ENCODE assay signal across 9 cellular contexts in the genomic region with DNA sequence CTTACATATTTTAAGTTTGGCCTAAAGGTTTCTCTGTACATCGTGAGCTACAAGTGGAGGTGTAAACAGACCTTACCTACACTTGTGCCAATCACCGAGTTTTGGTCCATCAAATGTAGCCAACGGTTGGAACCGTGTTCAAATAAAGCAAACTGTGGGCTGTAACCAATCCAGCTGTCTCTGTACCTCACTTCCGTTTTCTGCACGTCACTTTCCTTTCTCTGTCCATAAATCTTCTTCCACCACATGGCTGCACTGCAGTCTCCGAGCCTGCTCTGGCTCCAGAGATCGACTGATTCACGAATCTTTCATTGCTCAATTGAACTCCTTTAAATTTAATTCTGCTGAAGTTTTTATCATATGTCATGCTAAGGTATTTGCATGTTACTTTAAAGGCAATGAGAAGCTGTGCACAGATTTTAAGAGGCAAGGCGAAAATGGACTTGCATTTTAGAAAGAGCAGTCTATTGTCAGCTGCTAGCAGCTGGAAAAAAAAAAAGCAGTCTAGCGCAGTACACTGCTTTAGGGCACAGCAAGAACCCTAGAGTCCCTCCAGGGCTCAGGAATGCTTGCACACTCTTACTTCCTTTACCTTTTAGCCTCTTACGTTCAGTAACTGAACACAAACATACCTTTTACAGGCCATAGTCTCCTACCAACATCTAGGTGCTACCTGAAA. TPM values are rescaled to one million over a fixed set of nuclear protein-coding genes. Genes with fewer than 3 reads are reported as not detected.
A peak's percentile ranks its signal among the peaks of the same experiment; 100 is the strongest.
DNase-seq lines count a peak whose midpoint lies in the region; ATAC-seq lines count a peak whose summit lies in the region.
"Had no signal": no experiment of that assay in that cellular context is flagged by ENCODE, and none has a peak within 500 bp of the region (broad histone marks: within the 10 kb centered on the region; RNA-seq: fewer than 3 reads in every experiment).

No MANE protein-coding gene starts in this region.

- ATAC-seq in activated CD8-positive, alpha-beta T cell treated with anti-CD3 and anti-CD28 coated beads, Interleukin-2, amount 10 ng/mL, durations not matched to agents 7 days and 5 days: no peak
- ATAC-seq in stimulated activated naive CD8-positive, alpha-beta T cell treated with anti-CD3 and anti-CD28 coated beads, Interleukin-15, amount 100 ng/mL, for 72 hours: peak; percentile 56
- ATAC-seq in GM18909 (IDR thresholded peaks at IDR 0.05; ENCODE audit: poor library complexity, unreplicated experiment): no peak

- CTCF ChIA-PET in activated CD8-positive, alpha-beta T cell treated with anti-CD3 and anti-CD28 coated beads, Interleukin-2, amount 10 ng/mL, durations not matched to agents 7 days and 5 days (lab: Charles Lee): interaction anchor here (5.7 kb wide), 1 partner anchor 15 kb away, joined by 43 read pairs; the partner anchor contains the start of gene TTC39B

- H3K9me3 Mint-ChIP-seq in activated CD8-positive, alpha-beta T cell treated with anti-CD3 and anti-CD28 coated beads, Interleukin-2, amount 10 ng/mL, durations not matched to agents 7 days and 5 days (ENCODE audit: insufficient read depth): no peaks in the 10 kb centered on the region
- peaks cover 17 to 21% of the 10 kb centered on the region in 2 donors for H3K9me3 Mint-ChIP-seq in stimulated activated naive CD8-positive, alpha-beta T cell treated with anti-CD3 and anti-CD28 coated beads, Interleukin-15, amount 100 ng/mL, for 72 hours

- POLR2A ChIA-PET in activated CD8-positive, alpha-beta T cell treated with anti-CD3 and anti-CD28 coated beads, Interleukin-2, amount 10 ng/mL, durations not matched to agents 7 days and 5 days (lab: Charles Lee): interaction anchor here (0.6 to 1.3 kb wide), 4 partner anchors 11 to 218 kb away, joined by 3 to 9 read pairs (median 4); partner anchors contain the start of gene TTC39B

- no peaks in the 10 kb centered on the region for H3K27me3 Mint-ChIP-seq in activated CD8-positive, alpha-beta T cell treated with anti-CD3 and anti-CD28 coated beads, Interleukin-2, amount 10 ng/mL, durations not matched to agents 7 days and 5 days (ENCODE audit: low read depth)
- no peaks in the 10 kb centered on the region for H3K27me3 Mint-ChIP-seq in stimulated activated naive CD8-positive, alpha-beta T cell treated with anti-CD3 and anti-CD28 coated beads, Interleukin-15, amount 100 ng/mL, for 72 hours

- peaks cover 60% of the 10 kb centered on the region for H3K4me1 Mint-ChIP-seq in activated CD8-positive, alpha-beta T cell treated with anti-CD3 and anti-CD28 coated beads, Interleukin-2, amount 10 ng/mL, durations not matched to agents 7 days and 5 days (ENCODE audit: low read depth)
- H3K4me1 Mint-ChIP-seq in stimulated activated naive CD8-positive, alpha-beta T cell treated with anti-CD3 and anti-CD28 coated beads, Interleukin-15, amount 100 ng/mL, for 72 hours: peaks cover 64% of the 10 kb centered on the region

- peak overlapping the region; percentile 55 for H3K4me3 Mint-ChIP-seq in activated CD8-positive, alpha-beta T cell treated with anti-CD3 and anti-CD28 coated beads, Interleukin-2, amount 10 ng/mL, durations not matched to agents 7 days and 5 days
- H3K4me3 Mint-ChIP-seq in stimulated activated naive CD8-positive, alpha-beta T cell treated with anti-CD3 and anti-CD28 coated beads, Interleukin-15, amount 100 ng/mL, for 72 hours: peak overlapping the region; percentile 44 to 82

- H3K27ac Mint-ChIP-seq in activated CD8-positive, alpha-beta T cell treated with anti-CD3 and anti-CD28 coated beads, Interleukin-2, amount 10 ng/mL, durations not matched to agents 7 days and 5 days: peak overlapping the region; percentile 89
- H3K27ac Mint-ChIP-seq in stimulated activated naive CD8-positive, alpha-beta T cell treated with anti-CD3 and anti-CD28 coated beads, Interleukin-15, amount 100 ng/mL, for 72 hours: peak overlapping the region; percentile 81 to 86

- peaks cover 49% of the 10 kb centered on the region for H3K36me3 Mint-ChIP-seq in activated CD8-positive, alpha-beta T cell treated with anti-CD3 and anti-CD28 coated beads, Interleukin-2, amount 10 ng/mL, durations not matched to agents 7 days and 5 days (ENCODE audit: low read depth)

- DNase-seq in NOMO-1 treated with DMSO at 0.1 percent for 48 hours (lab: John Stamatoyannopoulos, UW; ENCODE audit: unreplicated experiment) (peak; percentile 43), NOMO-1 treated with dmso at 0.1 percent for 144 hours (lab: John Stamatoyannopoulos, UW; ENCODE audit: unreplicated experiment) (no peak), kidney glomerular epithelial cell (lab: John Stamatoyannopoulos, UW) (peak; percentile 11), hippocampal formation (lab: John Stamatoyannopoulos, UW) (no peak), DMS79 treated with DMSO at 0.1 percent for 48 hours (lab: John Stamatoyannopoulos, UW) (no peak)
- DNase-seq in activated CD8-positive, alpha-beta T cell treated with anti-CD3 and anti-CD28 coated beads, Interleukin-2, amount 10 ng/mL, durations not matched to agents 7 days and 5 days: peak; percentile 38
- DNase-seq in stimulated activated naive CD8-positive, alpha-beta T cell treated with anti-CD3 and anti-CD28 coated beads, Interleukin-15, amount 100 ng/mL, for 72 hours: peak in 1 of 2 donors; percentile 32
- DNase-seq: NCI-H2029 treated with DMSO at 0.1 percent for 48 hours had no signal

RNA-seq across cellular contexts. Expression of gene TTC39B, which starts 13.2 kb away (rescaled TPM):
- total RNA-seq in activated CD8-positive, alpha-beta T cell treated with anti-CD3 and anti-CD28 coated beads, Interleukin-2, amount 10 ng/mL, durations not matched to agents 7 days and 5 days: 10 to 100 TPM; 17.8 to 20.3 TPM

Comparison
In these comparisons a context has a peak if more than half of its experiments do, and no peak if none do; other contexts are left out.
1. DNase-seq: peak in NOMO-1 treated with DMSO at 0.1 percent for 48 hours (single experiment), activated CD8-positive, alpha-beta T cell treated with anti-CD3 and anti-CD28 coated beads, Interleukin-2, amount 10 ng/mL, durations not matched to agents 7 days and 5 days (single experiment) and kidney glomerular epithelial cell (single experiment); none in NOMO-1 treated with dmso at 0.1 percent for 144 hours (single experiment), hippocampal formation (0 of 2) and DMS79 treated with DMSO at 0.1 percent for 48 hours (single experiment).